Comparison of ENCODE assay signal across 8 cellular contexts in genomic region chr6:118896339-118897136, GRCh38.
DNase-seq lines count a peak whose midpoint lies in the region; ATAC-seq lines count a peak whose summit lies in the region.

No MANE protein-coding gene starts in this region.

- peak; percentile 57 for DNase-seq in GF-D8 (lab: John Stamatoyannopoulos, UW)
- DNase-seq in NCI-H2227 treated with DMSO at 0.1 percent for 48 hours (lab: John Stamatoyannopoulos, UW): peak; percentile 29
- DNase-seq in left kidney (ENCODE audit: low read depth, low spot score): peak; percentile 37
- DNase-seq in NCI-H187 treated with DMSO at 0.1 percent for 48 hours (lab: John Stamatoyannopoulos, UW): no peak

- H3K36me3 Mint-ChIP-seq in activated naive CD8-positive, alpha-beta T cell: peaks cover 21% of the 10 kb centered on the region

- H3K27me3 ChIP-seq in ACC112 (ENCODE audit: insufficient read depth, low read length): no peaks in the 10 kb centered on the region

- H2AFZ ChIP-seq in ACC112 (ENCODE audit: low read length, unreplicated experiment): peak overlapping the region; percentile 35

- peak; percentile 22 for ATAC-seq in HG02870 (IDR thresholded peaks at IDR 0.05; ENCODE audit: unreplicated experiment)
- ATAC-seq in HG02970 (IDR thresholded peaks at IDR 0.05; ENCODE audit: low FRiP score, unreplicated experiment): no peak

- H3K36me3 ChIP-seq in ACC112 (ENCODE audit: insufficient read depth, low read length): peaks cover 16% of the 10 kb centered on the region; the same call in 1 of the 2 replicates

- H3K4me1 Mint-ChIP-seq in activated naive CD8-positive, alpha-beta T cell (ENCODE audit: low read depth): peaks cover 71% of the 10 kb centered on the region

- peak overlapping the region; percentile 96 for H3K4me3 ChIP-seq in ACC112 (ENCODE audit: low read depth, low read length)

- no peaks in the 10 kb centered on the region for H3K9me3 Mint-ChIP-seq in activated naive CD8-positive, alpha-beta T cell (ENCODE audit: low read depth)

- H3K27ac Mint-ChIP-seq in activated naive CD8-positive, alpha-beta T cell: peak overlapping the region; percentile 90

- H3K27me3 Mint-ChIP-seq in activated naive CD8-positive, alpha-beta T cell: no peaks in the 10 kb centered on the region

- H3K27ac ChIP-seq in ACC112 (ENCODE audit: low read depth, low read length): peak overlapping the region; percentile 85

- H3K79me2 ChIP-seq in ACC112 (ENCODE audit: control insufficient read depth, insufficient read depth, low read length, unreplicated experiment): peaks cover 67% of the 10 kb centered on the region

- peak overlapping the region; percentile 90 for H3K4me3 Mint-ChIP-seq in activated naive CD8-positive, alpha-beta T cell

- H3K4me1 ChIP-seq in ACC112 (ENCODE audit: control insufficient read depth, insufficient read depth, low read length, unreplicated experiment): peaks cover 15% of the 10 kb centered on the region
